In genomic region chrX:104285201-104285600, GRCh38 we compare ENCODE assay signal across 11 cellular contexts. TPM values are rescaled to one million over a fixed set of nuclear protein-coding genes. Genes with fewer than 3 reads are reported as not detected.
"Had no signal": no experiment of that assay in that cellular context is flagged by ENCODE, and none has a peak within 500 bp of the region (broad histone marks: within the 10 kb centered on the region; RNA-seq: fewer than 3 reads in every experiment).

No MANE protein-coding gene starts in this region.

- H3K9me3 Mint-ChIP-seq: HFFc6 had no signal

- H2AFZ ChIP-seq: GM23248, GM23338 had no signal

- H3K9me3 ChIP-seq: HAP-1 had no signal

- H3K36me3 ChIP-seq: HAP-1 had no signal

- H3K4me2 ChIP-seq: GM23338 had no signal

- H3K4me3 ChIP-seq: GM23248, GM23338, HAP-1 had no signal

- ATAC-seq: GM23338, HCT116 had no signal

- DNase-seq: GOT3, H7, H9, HCEC 1CT had no signal

- H3K9ac ChIP-seq: GM23248 had no signal

- H3K4me3 Mint-ChIP-seq: GM23338, H9, HFFc6 had no signal

- FAIRE-seq: H1, H54 had no signal

- H3K27ac Mint-ChIP-seq: GM23338, HFFc6 had no signal

- H3K27ac ChIP-seq: GM23248 had no signal

RNA-seq across cellular contexts. Expression of gene ESX1, which starts 30.5 kb away (rescaled TPM):
- total RNA-seq: GM23248, GM23338, H1, H7, H9, HFFc6 had no signal
- polyA plus RNA-seq: GM23248, GM23338, H1 had no signal
